1 cellular context compared by ENCODE assay signal in genomic region chr10:15795000-15795792, GRCh38.
TF ChIP-seq lines count a peak whose summit lies in the region.

No MANE protein-coding gene starts in this region.

TF ChIP-seq in K562, 482 proteins besides CTCF, POLR2A, EP300 and RAD21 (continues in another document):
- TF ChIP-seq DPF2 (IDR thresholded peaks at IDR 0.05) (no peak; the same call in 1 of the 2 replicates), CHD7 (IDR thresholded peaks at IDR 0.05; ENCODE audit: low read depth, low read length) (no peak), RREB1 (CRISPR knock-in tag; IDR thresholded peaks at IDR 0.05) (no peak), BRCA1 (IDR thresholded peaks at IDR 0.05) (peak; percentile 90; the same call in 1 of the 2 replicates), BRCA1 (CRISPR knock-in tag; IDR thresholded peaks at IDR 0.05) (no peak), CTCFL (IDR thresholded peaks at IDR 0.05; ENCODE audit: borderline replicate concordance, insufficient read depth, low read depth, low read length, poor library complexity, severe bottlenecking) (no peak), ELK1 (CRISPR knock-in tag; IDR thresholded peaks at IDR 0.05) (no peak), ARID3A (IDR thresholded peaks at IDR 0.05; ENCODE audit: borderline replicate concordance, low read depth, low read length) (0 out of 2 replicates have a peak, but pooled peaks have one; percentile 34), ZBTB9 (CRISPR knock-in tag; IDR thresholded peaks at IDR 0.05) (no peak), NCOR1 (IDR thresholded peaks at IDR 0.05) (0 out of 2 replicates have a peak, but pooled peaks have one; percentile 7), RFX7 (CRISPR knock-in tag; IDR thresholded peaks at IDR 0.05) (no peak), ZKSCAN1 (IDR thresholded peaks at IDR 0.05; ENCODE audit: low read depth, low read length) (no peak), RBM15 (IDR thresholded peaks at IDR 0.05; ENCODE audit: insufficient read depth, low read length) (no peak), MXI1 (IDR thresholded peaks at IDR 0.05; ENCODE audit: low read depth, low read length) (no peak), E2F8 (IDR thresholded peaks at IDR 0.05; ENCODE audit: low read depth, partially characterized antibody) (no peak), TAF7 (tag; IDR thresholded peaks at IDR 0.05) (no peak), RFX1 (IDR thresholded peaks at IDR 0.05) (no peak), POLR2G (IDR thresholded peaks at IDR 0.05; ENCODE audit: low read depth, low read length) (no peak), BRD4 (IDR thresholded peaks at IDR 0.05) (no peak), ILF3 (IDR thresholded peaks at IDR 0.05; ENCODE audit: borderline replicate concordance) (no peak), RCOR1 (IDR thresholded peaks at IDR 0.05; ENCODE audit: borderline replicate concordance in 1 of 2, low read depth in 2 of 2, low read length in 2 of 2) (no peak), USF2 (CRISPR knock-in tag; IDR thresholded peaks at IDR 0.05) (no peak), TCF7 (IDR thresholded peaks at IDR 0.05; ENCODE audit: borderline replicate concordance) (no peak), DDX20 (tag; IDR thresholded peaks at IDR 0.05; ENCODE audit: low read depth) (no peak), FOXJ3 (CRISPR knock-in tag; IDR thresholded peaks at IDR 0.05) (no peak)
